10 cellular contexts compared by ENCODE assay signal in the genomic region with DNA sequence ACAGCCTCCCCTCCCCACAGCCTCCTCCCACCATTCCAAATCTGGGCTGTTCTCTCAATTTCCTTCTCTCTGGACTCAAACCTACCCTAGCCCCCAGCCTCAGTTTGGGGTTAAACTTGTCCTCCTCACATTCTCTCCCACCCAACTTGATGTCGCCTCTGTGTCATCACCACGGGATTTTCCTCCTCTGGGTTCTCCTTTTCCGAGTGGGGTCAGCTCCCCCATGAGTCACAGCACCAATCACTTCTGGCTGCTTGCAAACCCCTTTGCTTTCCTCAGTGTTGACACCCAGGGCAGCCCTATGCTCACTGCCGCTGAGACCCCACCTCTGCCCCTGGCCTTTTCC. TPM values are rescaled to one million over a fixed set of nuclear protein-coding genes. Genes with fewer than 3 reads are reported as not detected.
A peak's percentile ranks its signal among the peaks of the same experiment; 100 is the strongest.
DNase-seq lines count a peak whose midpoint lies in the region; ATAC-seq, FAIRE-seq and TF ChIP-seq lines count a peak whose summit lies in the region.
"Had no signal": no experiment of that assay in that cellular context is flagged by ENCODE, and none has a peak within 500 bp of the region (broad histone marks: within the 10 kb centered on the region; RNA-seq: fewer than 3 reads in every experiment).

No MANE protein-coding gene starts in this region.

- peaks cover 12% of the 10 kb centered on the region for H3K36me3 Mint-ChIP-seq in activated CD4-positive, alpha-beta T cell treated with anti-CD3 and anti-CD28 coated beads, Interleukin-2, amount 10 ng/mL, durations not matched to agents 24 days and 14 days (ENCODE audit: low read depth)
- no peaks in the 10 kb centered on the region for H3K36me3 Mint-ChIP-seq in activated T-helper 17 cell treated with anti-CD3 and anti-CD28 coated beads, Interleukin-2, amount 50 U/mL, for 72 hours (ENCODE audit: low read depth)

- H3K4me3 ChIP-seq in mesenchymal stem cell (ENCODE audit: insufficient read depth in 1 of 2, low read depth in 1 of 2, low read length in 2 of 2) (peak overlapping the region in 1 of 2 experiments; percentile 70), suprapubic skin (peak overlapping the region; percentile 29), ovary (no peak overlapping the region)

- no peak overlapping the region for H3K14ac ChIP-seq in mesenchymal stem cell (ENCODE audit: low read length in 2 of 2)

- TF ChIP-seq EP300 in suprapubic skin (IDR thresholded peaks at IDR 0.05), result no peak
- TF ChIP-seq EP300 in ovary (IDR thresholded peaks at IDR 0.05), result no peak

- H2AK5ac ChIP-seq in mesenchymal stem cell (ENCODE audit: low read length, severe bottlenecking), result no peak overlapping the region

- no peak overlapping the region for H3K23ac ChIP-seq in mesenchymal stem cell (ENCODE audit: low read length in 2 of 2)

- no peaks in the 10 kb centered on the region for H3K36me3 ChIP-seq in mesenchymal stem cell (ENCODE audit: control insufficient read depth in 1 of 2, insufficient read depth in 2 of 2, low read depth in 1 of 2, low read length in 2 of 2)
- H3K36me3 ChIP-seq in suprapubic skin, result no peaks in the 10 kb centered on the region
- H3K36me3 ChIP-seq in ovary, result no peaks in the 10 kb centered on the region

- ATAC-seq in activated T-helper 17 cell treated with anti-CD3 and anti-CD28 coated beads, Interleukin-2, amount 50 U/mL, for 72 hours (replicated peaks), result no peak
- ATAC-seq in HG02938 (IDR thresholded peaks at IDR 0.05; ENCODE audit: unreplicated experiment), result no peak

- H3K18ac ChIP-seq in mesenchymal stem cell (ENCODE audit: low read depth in 1 of 2, low read length in 2 of 2), result peak overlapping the region in 1 of 2 experiments; percentile 64

- H3K9me3 Mint-ChIP-seq in activated CD4-positive, alpha-beta T cell treated with anti-CD3 and anti-CD28 coated beads, Interleukin-2, amount 10 ng/mL, durations not matched to agents 24 days and 14 days, result no peaks in the 10 kb centered on the region
- H3K9me3 Mint-ChIP-seq in activated T-helper 17 cell treated with anti-CD3 and anti-CD28 coated beads, Interleukin-2, amount 50 U/mL, for 72 hours, result no peaks in the 10 kb centered on the region

- no peak for TF ChIP-seq POLR2A in suprapubic skin (IDR thresholded peaks at IDR 0.05)
- TF ChIP-seq POLR2A in ovary (IDR thresholded peaks at IDR 0.05), result no peak

- H3K4me1 ChIP-seq in mesenchymal stem cell (ENCODE audit: control insufficient read depth, insufficient read depth, low read depth, low read length), result peaks cover 11% of the 10 kb centered on the region
- peaks cover 13% of the 10 kb centered on the region for H3K4me1 ChIP-seq in suprapubic skin
- H3K4me1 ChIP-seq in ovary (ENCODE audit: insufficient read depth), result peaks cover 8% of the 10 kb centered on the region

- no peak overlapping the region for H3K4ac ChIP-seq in mesenchymal stem cell (ENCODE audit: low read depth in 1 of 2, low read length in 2 of 2)

- H4K8ac ChIP-seq in mesenchymal stem cell (ENCODE audit: low read length), result no peak overlapping the region

- H3K4me1 Mint-ChIP-seq in activated CD4-positive, alpha-beta T cell treated with anti-CD3 and anti-CD28 coated beads, Interleukin-2, amount 10 ng/mL, durations not matched to agents 24 days and 14 days, result peaks cover 29% of the 10 kb centered on the region
- no peaks in the 10 kb centered on the region for H3K4me1 Mint-ChIP-seq in activated T-helper 17 cell treated with anti-CD3 and anti-CD28 coated beads, Interleukin-2, amount 50 U/mL, for 72 hours

- DNase-seq in activated CD4-positive, alpha-beta T cell treated with anti-CD3 and anti-CD28 coated beads, Interleukin-2, amount 10 ng/mL, durations not matched to agents 24 days and 14 days, result no peak
- DNase-seq in activated CD4-positive, alpha-beta T cell treated with anti-CD3 and anti-CD28 coated beads for 48 hours, result no peak
- DNase-seq in mesenchymal stem cell (peak; percentile 61), suprapubic skin (ENCODE audit: low spot score in 2 of 2) (peak in 1 of 2 donors; percentile 72), ovary (no peak), D721Med (ENCODE audit: insufficient read length, low spot score) (no peak)
- DNase-seq: ACHN, NCI-H2107 had no signal

- H2AFZ ChIP-seq in mesenchymal stem cell (ENCODE audit: low read depth, low read length), result no peak overlapping the region

- H3K9ac ChIP-seq in mesenchymal stem cell (ENCODE audit: low read length), result peak overlapping the region; percentile 15

- WGBS in mesenchymal stem cell, result 49% methylated on average over 4 of the region's 4 CpGs
- 73% methylated on average over 4 of the region's 4 CpGs for WGBS in suprapubic skin
- WGBS in ovary, 3 donors, result 63 to 67% (median 64%) methylated on average over 4 of the region's 4 CpGs

- H3K27me3 ChIP-seq in mesenchymal stem cell (ENCODE audit: control insufficient read depth in 1 of 2, insufficient read depth in 1 of 2, low read length in 2 of 2), result no peaks in the 10 kb centered on the region
- H3K27me3 ChIP-seq in suprapubic skin, result no peaks in the 10 kb centered on the region
- no peaks in the 10 kb centered on the region for H3K27me3 ChIP-seq in ovary

- H4K91ac ChIP-seq in mesenchymal stem cell (ENCODE audit: low read length), result no peak overlapping the region

- peaks cover 15% of the 10 kb centered on the region for H3K27me3 Mint-ChIP-seq in activated CD4-positive, alpha-beta T cell treated with anti-CD3 and anti-CD28 coated beads, Interleukin-2, amount 10 ng/mL, durations not matched to agents 24 days and 14 days
- peaks cover 4% of the 10 kb centered on the region for H3K27me3 Mint-ChIP-seq in activated T-helper 17 cell treated with anti-CD3 and anti-CD28 coated beads, Interleukin-2, amount 50 U/mL, for 72 hours

- H3K27ac Mint-ChIP-seq in activated CD4-positive, alpha-beta T cell treated with anti-CD3 and anti-CD28 coated beads, Interleukin-2, amount 10 ng/mL, durations not matched to agents 24 days and 14 days, result peak overlapping the region; percentile 88
- H3K27ac Mint-ChIP-seq in activated T-helper 17 cell treated with anti-CD3 and anti-CD28 coated beads, Interleukin-2, amount 50 U/mL, for 72 hours, result no peak overlapping the region

- no peak overlapping the region for H3K4me2 ChIP-seq in mesenchymal stem cell (ENCODE audit: low read length, poor library complexity, severe bottlenecking)

- peak overlapping the region; percentile 84 for H3K4me3 Mint-ChIP-seq in activated CD4-positive, alpha-beta T cell treated with anti-CD3 and anti-CD28 coated beads, Interleukin-2, amount 10 ng/mL, durations not matched to agents 24 days and 14 days
- H3K4me3 Mint-ChIP-seq in activated T-helper 17 cell treated with anti-CD3 and anti-CD28 coated beads, Interleukin-2, amount 50 U/mL, for 72 hours, result peak overlapping the region; percentile 67

- intact Hi-C loops in activated CD4-positive, alpha-beta T cell treated with anti-CD3 and anti-CD28 coated beads, Interleukin-2, amount 10 ng/mL, durations not matched to agents 24 days and 14 days (cut with micrococcal nuclease), result no loop called here
- intact Hi-C loops in ovary (cut with DNase I), result no loop called here

- H2BK120ac ChIP-seq in mesenchymal stem cell (ENCODE audit: low read depth, low read length), result no peak overlapping the region

- no peaks in the 10 kb centered on the region for H3K79me1 ChIP-seq in mesenchymal stem cell (replicated peaks; ENCODE audit: low read length, poor library complexity, severe bottlenecking)

- H2BK5ac ChIP-seq in mesenchymal stem cell (ENCODE audit: low read depth, low read length, poor library complexity, severe bottlenecking), result no peak overlapping the region

- no peak for TF ChIP-seq CTCF in suprapubic skin (IDR thresholded peaks at IDR 0.05)
- TF ChIP-seq CTCF in ovary (IDR thresholded peaks at IDR 0.05), result no peak
- TF ChIP-seq CTCF in D721Med (IDR thresholded peaks at IDR 0.05; ENCODE audit: insufficient read depth, missing control alignments), result no peak

- no peak for FAIRE-seq in D721Med (lab: Jason Lieb, UNC)

- H2BK12ac ChIP-seq in mesenchymal stem cell (ENCODE audit: low read length in 2 of 2), result peak overlapping the region in 1 of 2 experiments; percentile 88

- no peak overlapping the region for H3K27ac ChIP-seq in mesenchymal stem cell (ENCODE audit: low read length, poor library complexity, severe bottlenecking)
- H3K27ac ChIP-seq in suprapubic skin, result peak overlapping the region; percentile 76
- H3K27ac ChIP-seq in ovary, result no peak overlapping the region

- no peak overlapping the region for H2BK15ac ChIP-seq in mesenchymal stem cell (ENCODE audit: low read depth, poor library complexity, severe bottlenecking)

- H3K9me3 ChIP-seq in mesenchymal stem cell (ENCODE audit: control insufficient read depth, low read length), result no peaks in the 10 kb centered on the region
- H3K9me3 ChIP-seq in suprapubic skin, result no peaks in the 10 kb centered on the region
- H3K9me3 ChIP-seq in ovary, result no peaks in the 10 kb centered on the region

RNA-seq across cellular contexts. Expression of a gene that starts 0.6 kb away (rescaled TPM):
- 1.7 and 1.9 TPM in 2 replicates for total RNA-seq in activated CD4-positive, alpha-beta T cell treated with anti-CD3 and anti-CD28 coated beads, Interleukin-2, amount 10 ng/mL, durations not matched to agents 24 days and 14 days
- 1 to 10 TPM; 2.1 to 3.7 TPM for total RNA-seq in activated T-helper 17 cell treated with anti-CD3 and anti-CD28 coated beads, Interleukin-2, amount 50 U/mL, for 72 hours
- polyA plus RNA-seq in mesenchymal stem cell (2013, experiment 1 of 2), result 0.08 TPM
- 0.08 TPM for polyA plus RNA-seq in mesenchymal stem cell (2013, experiment 2 of 2)
- total RNA-seq in suprapubic skin, result 1 to 10 TPM in 2 of 4 donors, under 1 TPM in 2; 0.59 to 1.4 (median 0.99) TPM
- 1 to 10 TPM in 3 of 7 donors, under 1 TPM in 3, not detected in 1; 0.72 to 4.4 (median 1.0) TPM for total RNA-seq in ovary
- polyA plus RNA-seq in ovary, result 1 to 10 TPM; 1.2 to 5.4 TPM

RNA-seq across cellular contexts. Expression of a gene that starts 35.7 kb away (rescaled TPM):
- total RNA-seq in activated CD4-positive, alpha-beta T cell treated with anti-CD3 and anti-CD28 coated beads, Interleukin-2, amount 10 ng/mL, durations not matched to agents 24 days and 14 days, result 1.7 and 2.3 TPM in 2 replicates
- 10 to 100 TPM in 1 of 2 donors, 1 to 10 TPM in 1; 2.2 to 13.8 TPM for total RNA-seq in activated T-helper 17 cell treated with anti-CD3 and anti-CD28 coated beads, Interleukin-2, amount 50 U/mL, for 72 hours
- not detected for polyA plus RNA-seq in mesenchymal stem cell (2013, experiment 1 of 2)
- polyA plus RNA-seq in mesenchymal stem cell (2013, experiment 2 of 2), result not detected
- 1 to 10 TPM in 1 of 4 donors, under 1 TPM in 1, not detected in 2; 0.34 to 1.3 TPM for total RNA-seq in suprapubic skin
- total RNA-seq in ovary, result 1 to 10 TPM in 3 of 7 donors, under 1 TPM in 4; 0.23 to 2.1 (median 0.92) TPM
- polyA plus RNA-seq in ovary, result 1 to 10 TPM in 1 of 2 donors, under 1 TPM in 1; 0.45 to 7.4 TPM

RNA-seq across cellular contexts. Expression of a gene that starts 52.5 kb away (rescaled TPM):
- total RNA-seq in activated CD4-positive, alpha-beta T cell treated with anti-CD3 and anti-CD28 coated beads, Interleukin-2, amount 10 ng/mL, durations not matched to agents 24 days and 14 days, result 6.1 and 6.8 TPM in 2 replicates
- 10 to 100 TPM in 1 of 2 donors, 1 to 10 TPM in 1; 2.9 to 17.5 TPM for total RNA-seq in activated T-helper 17 cell treated with anti-CD3 and anti-CD28 coated beads, Interleukin-2, amount 50 U/mL, for 72 hours
- polyA plus RNA-seq in mesenchymal stem cell (2013, experiment 1 of 2), result not detected
- polyA plus RNA-seq in mesenchymal stem cell (2013, experiment 2 of 2), result not detected
- 1 to 10 TPM in 1 of 4 donors, under 1 TPM in 3; 0.26 to 1.2 (median 0.76) TPM for total RNA-seq in suprapubic skin
- total RNA-seq in ovary, result 1 to 10 TPM in 1 of 7 donors, under 1 TPM in 6; 0.34 to 1.8 (median 0.43) TPM
- 1 to 10 TPM in 1 of 2 donors, under 1 TPM in 1; 0.40 to 6.0 TPM for polyA plus RNA-seq in ovary

RNA-seq across cellular contexts. Expression of a gene that starts 58.3 kb away (rescaled TPM):
- not detected in 2 replicates for total RNA-seq in activated CD4-positive, alpha-beta T cell treated with anti-CD3 and anti-CD28 coated beads, Interleukin-2, amount 10 ng/mL, durations not matched to agents 24 days and 14 days
- not detected for total RNA-seq in activated T-helper 17 cell treated with anti-CD3 and anti-CD28 coated beads, Interleukin-2, amount 50 U/mL, for 72 hours
- polyA plus RNA-seq in mesenchymal stem cell (2013, experiment 1 of 2), result 0.04 TPM
- polyA plus RNA-seq in mesenchymal stem cell (2013, experiment 2 of 2), result 0.04 TPM
- 1 to 10 TPM; 2.3 to 8.6 (median 3.7) TPM for total RNA-seq in suprapubic skin
- 10 to 100 TPM in 1 of 7 donors, 1 to 10 TPM in 4, under 1 TPM in 2; 0.56 to 23.7 (median 1.2) TPM for total RNA-seq in ovary
- 1 to 10 TPM in 1 of 2 donors, under 1 TPM in 1; 0.86 to 1.5 TPM for polyA plus RNA-seq in ovary
